ENCODE assay signal across 1 cellular context in the genomic region with DNA sequence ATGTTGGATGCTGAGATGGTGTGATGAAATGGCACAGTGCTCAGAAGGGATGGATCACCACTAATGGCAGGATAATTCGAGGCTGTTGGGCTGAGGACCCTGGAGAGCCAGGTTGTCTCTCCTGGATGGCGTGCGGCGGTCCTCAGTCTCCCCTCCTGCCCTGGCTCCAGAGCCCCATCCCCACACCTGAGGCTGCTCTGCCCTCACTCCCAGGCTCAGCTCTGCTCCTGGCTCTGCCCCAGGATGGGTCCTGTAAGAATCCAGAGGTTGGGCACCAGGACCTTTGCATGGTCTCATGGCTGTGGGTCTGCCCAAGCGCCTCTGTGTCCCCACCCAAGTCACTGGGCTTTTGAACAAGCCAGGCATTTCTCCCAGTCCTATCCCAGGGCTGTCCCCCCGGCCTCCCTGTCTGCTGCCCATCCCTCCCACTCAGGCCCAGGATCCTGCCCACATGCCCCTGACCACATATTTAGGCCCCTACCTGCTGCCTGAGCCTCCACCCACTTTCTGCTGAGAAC.
TF ChIP-seq lines count a peak whose summit lies in the region.

No MANE protein-coding gene starts in this region.

TF ChIP-seq in IMR-90, 13 proteins besides CTCF, POLR2A, EP300 and RAD21 (continued from another document):
- TF ChIP-seq, protein P1, sequence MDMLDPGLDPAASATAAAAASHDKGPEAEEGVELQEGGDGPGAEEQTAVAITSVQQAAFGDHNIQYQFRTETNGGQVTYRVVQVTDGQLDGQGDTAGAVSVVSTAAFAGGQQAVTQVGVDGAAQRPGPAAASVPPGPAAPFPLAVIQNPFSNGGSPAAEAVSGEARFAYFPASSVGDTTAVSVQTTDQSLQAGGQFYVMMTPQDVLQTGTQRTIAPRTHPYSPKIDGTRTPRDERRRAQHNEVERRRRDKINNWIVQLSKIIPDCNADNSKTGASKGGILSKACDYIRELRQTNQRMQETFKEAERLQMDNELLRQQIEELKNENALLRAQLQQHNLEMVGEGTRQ (IDR thresholded peaks at IDR 0.05; ENCODE audit: low read depth, low read length), result no peak
- no peak for TF ChIP-seq NFE2L2 (IDR thresholded peaks at IDR 0.05; ENCODE audit: low read depth, low read length)
- TF ChIP-seq CHD1 (IDR thresholded peaks at IDR 0.05; ENCODE audit: low read depth, low read length), result no peak
- TF ChIP-seq FOS (IDR thresholded peaks at IDR 0.05; ENCODE audit: low read depth, low read length), result no peak
- TF ChIP-seq MXI1 (IDR thresholded peaks at IDR 0.05; ENCODE audit: borderline replicate concordance, low read depth, low read length), result no peak
- no peak for TF ChIP-seq MAZ (IDR thresholded peaks at IDR 0.05; ENCODE audit: borderline replicate concordance, low read depth, low read length)
- TF ChIP-seq, protein P2, sequence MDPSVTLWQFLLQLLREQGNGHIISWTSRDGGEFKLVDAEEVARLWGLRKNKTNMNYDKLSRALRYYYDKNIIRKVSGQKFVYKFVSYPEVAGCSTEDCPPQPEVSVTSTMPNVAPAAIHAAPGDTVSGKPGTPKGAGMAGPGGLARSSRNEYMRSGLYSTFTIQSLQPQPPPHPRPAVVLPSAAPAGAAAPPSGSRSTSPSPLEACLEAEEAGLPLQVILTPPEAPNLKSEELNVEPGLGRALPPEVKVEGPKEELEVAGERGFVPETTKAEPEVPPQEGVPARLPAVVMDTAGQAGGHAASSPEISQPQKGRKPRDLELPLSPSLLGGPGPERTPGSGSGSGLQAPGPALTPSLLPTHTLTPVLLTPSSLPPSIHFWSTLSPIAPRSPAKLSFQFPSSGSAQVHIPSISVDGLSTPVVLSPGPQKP (IDR thresholded peaks at IDR 0.05; ENCODE audit: borderline replicate concordance, low read depth, low read length), result no peak
- no peak for TF ChIP-seq SMC3 (IDR thresholded peaks at IDR 0.05; ENCODE audit: low read depth, low read length)
